ENCODE assay signal across 15 cellular contexts in genomic region chr10:45457487-45457886, GRCh38.
DNase-seq lines count a peak whose midpoint lies in the region; ATAC-seq and TF ChIP-seq lines count a peak whose summit lies in the region.
"Had no signal": no experiment of that assay in that cellular context is flagged by ENCODE, and none has a peak within 500 bp of the region (broad histone marks: within the 10 kb centered on the region; RNA-seq: fewer than 3 reads in every experiment).

No MANE protein-coding gene starts in this region.

- H3K27ac ChIP-seq in right atrium auricular region (no peak overlapping the region), mesenchymal stem cell (ENCODE audit: low read length, poor library complexity, severe bottlenecking) (no peak overlapping the region)
- H3K27ac ChIP-seq: 22Rv1, BLaER1 had no signal

- no peak overlapping the region for H3K9ac ChIP-seq in mesenchymal stem cell (ENCODE audit: low read length)
- H3K9ac ChIP-seq: BLaER1 had no signal

- H2AK5ac ChIP-seq in mesenchymal stem cell (ENCODE audit: low read length, severe bottlenecking), result no peak overlapping the region

- TF ChIP-seq CTCF in right atrium auricular region (IDR thresholded peaks at IDR 0.05), result no peak
- no peak for TF ChIP-seq CTCF in activated B cell treated with CpG ODN at 0.5 μM for 24 hours (IDR thresholded peaks at IDR 0.05)

- no peak overlapping the region for H3K14ac ChIP-seq in mesenchymal stem cell (ENCODE audit: low read length in 2 of 2)

- H3K4me3 Mint-ChIP-seq in activated B cell treated with CpG ODN at 0.5 μM for 24 hours, result no peak overlapping the region
- no peak overlapping the region for H3K4me3 Mint-ChIP-seq in stimulated activated memory B cell treated with anti-CD40 and anti-IgM and Interleukin-4, amounts not matched to agents 10 μg/mL and 1 μg/mL and 100 μg/mL, for 72 hours
- H3K4me3 Mint-ChIP-seq: GM23338, H9 had no signal

- no peak overlapping the region for H2BK120ac ChIP-seq in mesenchymal stem cell (ENCODE audit: low read depth, low read length)

- H2BK12ac ChIP-seq in mesenchymal stem cell (ENCODE audit: low read length in 2 of 2), result no peak overlapping the region

- POLR2A ChIA-PET in activated B cell treated with CpG ODN at 0.5 μM for 24 hours (lab: Charles Lee), result no interaction called here

- no peak overlapping the region for H4K91ac ChIP-seq in mesenchymal stem cell (ENCODE audit: low read length)

- H3K4me3 ChIP-seq in right atrium auricular region (no peak overlapping the region), mesenchymal stem cell (ENCODE audit: insufficient read depth in 1 of 2, low read depth in 1 of 2, low read length in 2 of 2) (no peak overlapping the region)
- H3K4me3 ChIP-seq: BLaER1, GM23338 had no signal

- peak; percentile 53 for DNase-seq in DMS53 (lab: John Stamatoyannopoulos, UW)
- no peak for DNase-seq in DMS53 treated with DMSO at 0.1 percent for 48 hours (lab: John Stamatoyannopoulos, UW; ENCODE audit: unreplicated experiment)
- DNase-seq in right atrium auricular region (ENCODE audit: low spot score), result peak; percentile 21
- DNase-seq in Right ventricle myocardium superior, result no peak
- no peak for DNase-seq in activated B cell treated with CpG ODN at 0.5 μM for 24 hours
- DNase-seq in mesenchymal stem cell, result no peak
- DNase-seq in posterior vena cava (ENCODE audit: low spot score), result no peak
- DNase-seq: Calu3, DMS79 treated with DMSO at 0.1 percent for 48 hours, EL, H9 had no signal

- H3K4me1 ChIP-seq in right atrium auricular region, result peaks cover 0 to 25% of the 10 kb centered on the region in 2 donors
- H3K4me1 ChIP-seq in mesenchymal stem cell (ENCODE audit: control insufficient read depth, insufficient read depth, low read depth, low read length), result peaks cover 4% of the 10 kb centered on the region

- H2BK15ac ChIP-seq in mesenchymal stem cell (ENCODE audit: low read depth, poor library complexity, severe bottlenecking), result no peak overlapping the region

- H3K79me1 ChIP-seq in mesenchymal stem cell (replicated peaks; ENCODE audit: low read length, poor library complexity, severe bottlenecking), result no peaks in the 10 kb centered on the region

- 97% methylated on average over 8 of the region's 8 CpGs for WGBS in mesenchymal stem cell

- intact Hi-C loops in Right ventricle myocardium superior (cut with DNase I), result no loop called here
- intact Hi-C loops in activated B cell treated with CpG ODN at 0.5 μM for 24 hours (cut with micrococcal nuclease), result no loop called here
- intact Hi-C loops in posterior vena cava (cut with DNase I), result no loop called here

- H3K9me3 Mint-ChIP-seq in activated B cell treated with CpG ODN at 0.5 μM for 24 hours, result no peaks in the 10 kb centered on the region
- H3K9me3 Mint-ChIP-seq in stimulated activated memory B cell treated with anti-CD40 and anti-IgM and Interleukin-4, amounts not matched to agents 10 μg/mL and 1 μg/mL and 100 μg/mL, for 72 hours, result no peaks in the 10 kb centered on the region
- H3K9me3 Mint-ChIP-seq: GM23338, H9 had no signal

- ATAC-seq in Right ventricle myocardium superior (ENCODE audit: poor library complexity) (no peak), activated B cell treated with CpG ODN at 0.5 μM for 24 hours (ENCODE audit: low read depth) (no peak)
- ATAC-seq in stimulated activated memory B cell treated with anti-CD40 and anti-IgM and Interleukin-4, amounts not matched to agents 10 μg/mL and 1 μg/mL and 100 μg/mL, for 72 hours, result no peak
- ATAC-seq: GM23338 had no signal

- no peak overlapping the region for H2AFZ ChIP-seq in mesenchymal stem cell (ENCODE audit: low read depth, low read length)
- H2AFZ ChIP-seq: GM23338 had no signal

- H3K23ac ChIP-seq in mesenchymal stem cell (ENCODE audit: low read length in 2 of 2), result no peak overlapping the region

- H3K36me3 Mint-ChIP-seq in activated B cell treated with CpG ODN at 0.5 μM for 24 hours (ENCODE audit: low read depth), result peaks cover 50% of the 10 kb centered on the region
- peaks cover 48% of the 10 kb centered on the region for H3K36me3 Mint-ChIP-seq in stimulated activated memory B cell treated with anti-CD40 and anti-IgM and Interleukin-4, amounts not matched to agents 10 μg/mL and 1 μg/mL and 100 μg/mL, for 72 hours

- H3K27me3 ChIP-seq in right atrium auricular region, result no peaks in the 10 kb centered on the region
- H3K27me3 ChIP-seq in mesenchymal stem cell (ENCODE audit: control insufficient read depth in 1 of 2, insufficient read depth in 1 of 2, low read length in 2 of 2), result no peaks in the 10 kb centered on the region
- H3K27me3 ChIP-seq: BLaER1 had no signal

- no peak overlapping the region for H2BK5ac ChIP-seq in mesenchymal stem cell (ENCODE audit: low read depth, low read length, poor library complexity, severe bottlenecking)

- no peak overlapping the region for H3K18ac ChIP-seq in mesenchymal stem cell (ENCODE audit: low read depth in 1 of 2, low read length in 2 of 2)

- H3K27ac Mint-ChIP-seq in activated B cell treated with CpG ODN at 0.5 μM for 24 hours, result peak overlapping the region; percentile 54
- H3K27ac Mint-ChIP-seq in stimulated activated memory B cell treated with anti-CD40 and anti-IgM and Interleukin-4, amounts not matched to agents 10 μg/mL and 1 μg/mL and 100 μg/mL, for 72 hours, result peak overlapping the region; percentile 93
- H3K27ac Mint-ChIP-seq: GM23338, H9 had no signal

- CTCF ChIA-PET in activated B cell treated with CpG ODN at 0.5 μM for 24 hours (lab: Charles Lee), result no interaction called here

- peaks cover 31% of the 10 kb centered on the region for H3K36me3 ChIP-seq in right atrium auricular region
- peaks cover 34 to 56% of the 10 kb centered on the region in 2 experiments for H3K36me3 ChIP-seq in mesenchymal stem cell (ENCODE audit: control insufficient read depth in 1 of 2, insufficient read depth in 2 of 2, low read depth in 1 of 2, low read length in 2 of 2)

- H4K8ac ChIP-seq in mesenchymal stem cell (ENCODE audit: low read length), result no peak overlapping the region

- H3K9me3 ChIP-seq in right atrium auricular region (no peaks in the 10 kb centered on the region), mesenchymal stem cell (ENCODE audit: control insufficient read depth, low read length) (no peaks in the 10 kb centered on the region)
- H3K9me3 ChIP-seq: BLaER1 had no signal

- no peaks in the 10 kb centered on the region for H3K27me3 Mint-ChIP-seq in activated B cell treated with CpG ODN at 0.5 μM for 24 hours
- H3K27me3 Mint-ChIP-seq in stimulated activated memory B cell treated with anti-CD40 and anti-IgM and Interleukin-4, amounts not matched to agents 10 μg/mL and 1 μg/mL and 100 μg/mL, for 72 hours, result no peaks in the 10 kb centered on the region

- H3K4me1 Mint-ChIP-seq in activated B cell treated with CpG ODN at 0.5 μM for 24 hours, result peaks cover 80% of the 10 kb centered on the region
- H3K4me1 Mint-ChIP-seq in stimulated activated memory B cell treated with anti-CD40 and anti-IgM and Interleukin-4, amounts not matched to agents 10 μg/mL and 1 μg/mL and 100 μg/mL, for 72 hours, result peaks cover 76% of the 10 kb centered on the region
- H3K4me1 Mint-ChIP-seq: GM23338, H9 had no signal

- H3K4me2 ChIP-seq in mesenchymal stem cell (ENCODE audit: low read length, poor library complexity, severe bottlenecking), result no peak overlapping the region
- H3K4me2 ChIP-seq: BLaER1, GM23338 had no signal

- H3K4ac ChIP-seq in mesenchymal stem cell (ENCODE audit: low read depth in 1 of 2, low read length in 2 of 2), result no peak overlapping the region

Comparison
In these comparisons a context has a peak if more than half of its experiments do, and no peak if none do; other contexts are left out.
1. DNase-seq: peak in DMS53 (single experiment) and right atrium auricular region (single experiment); none in DMS53 treated with DMSO at 0.1 percent for 48 hours (single experiment), Right ventricle myocardium superior (single experiment), activated B cell treated with CpG ODN at 0.5 μM for 24 hours (single experiment), mesenchymal stem cell (single experiment) and posterior vena cava (single experiment).